Comparison of ENCODE assay signal across 1 cellular context in genomic region chr2:28810384-28811285, GRCh38.
TF ChIP-seq lines count a peak whose summit lies in the region.

TSS of gene SPDYA (plus strand) at chr2:28810834. CDS start at chr2:28816015, 5,181 bp downstream.

TF ChIP-seq in SK-N-SH, 30 proteins besides CTCF, POLR2A, EP300 and RAD21 (continued from another document):
- TF ChIP-seq, protein P1, sequence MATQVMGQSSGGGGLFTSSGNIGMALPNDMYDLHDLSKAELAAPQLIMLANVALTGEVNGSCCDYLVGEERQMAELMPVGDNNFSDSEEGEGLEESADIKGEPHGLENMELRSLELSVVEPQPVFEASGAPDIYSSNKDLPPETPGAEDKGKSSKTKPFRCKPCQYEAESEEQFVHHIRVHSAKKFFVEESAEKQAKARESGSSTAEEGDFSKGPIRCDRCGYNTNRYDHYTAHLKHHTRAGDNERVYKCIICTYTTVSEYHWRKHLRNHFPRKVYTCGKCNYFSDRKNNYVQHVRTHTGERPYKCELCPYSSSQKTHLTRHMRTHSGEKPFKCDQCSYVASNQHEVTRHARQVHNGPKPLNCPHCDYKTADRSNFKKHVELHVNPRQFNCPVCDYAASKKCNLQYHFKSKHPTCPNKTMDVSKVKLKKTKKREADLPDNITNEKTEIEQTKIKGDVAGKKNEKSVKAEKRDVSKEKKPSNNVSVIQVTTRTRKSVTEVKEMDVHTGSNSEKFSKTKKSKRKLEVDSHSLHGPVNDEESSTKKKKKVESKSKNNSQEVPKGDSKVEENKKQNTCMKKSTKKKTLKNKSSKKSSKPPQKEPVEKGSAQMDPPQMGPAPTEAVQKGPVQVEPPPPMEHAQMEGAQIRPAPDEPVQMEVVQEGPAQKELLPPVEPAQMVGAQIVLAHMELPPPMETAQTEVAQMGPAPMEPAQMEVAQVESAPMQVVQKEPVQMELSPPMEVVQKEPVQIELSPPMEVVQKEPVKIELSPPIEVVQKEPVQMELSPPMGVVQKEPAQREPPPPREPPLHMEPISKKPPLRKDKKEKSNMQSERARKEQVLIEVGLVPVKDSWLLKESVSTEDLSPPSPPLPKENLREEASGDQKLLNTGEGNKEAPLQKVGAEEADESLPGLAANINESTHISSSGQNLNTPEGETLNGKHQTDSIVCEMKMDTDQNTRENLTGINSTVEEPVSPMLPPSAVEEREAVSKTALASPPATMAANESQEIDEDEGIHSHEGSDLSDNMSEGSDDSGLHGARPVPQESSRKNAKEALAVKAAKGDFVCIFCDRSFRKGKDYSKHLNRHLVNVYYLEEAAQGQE (IDR thresholded peaks at IDR 0.05; ENCODE audit: low read depth, low read length) = no peak
